19 cellular contexts compared by ENCODE assay signal in genomic region chr1:18994381-18994780, GRCh38.
"Had no signal": no experiment of that assay in that cellular context is flagged by ENCODE, and none has a peak within 500 bp of the region (broad histone marks: within the 10 kb centered on the region; RNA-seq: fewer than 3 reads in every experiment).

No MANE protein-coding gene starts in this region.

- H3K36me3 Mint-ChIP-seq: mesothelial cell of epicardium had no signal

- H3K4me3 Mint-ChIP-seq: immature natural killer cell; mesothelial cell of epicardium; naive thymus-derived CD4-positive, alpha-beta T cell had no signal

- H3K36me3 ChIP-seq: esophagus muscularis mucosa, gastroesophageal sphincter, heart left ventricle, left lung, lower lobe of right lung had no signal

- DNase-seq: cortex of kidney; dermis blood vessel endothelial cell; effector CD4-positive, alpha-beta T cell; effector memory CD4-positive, alpha-beta T cell; foreskin keratinocyte; heart left ventricle; hypothalamus; immature natural killer cell; left cardiac atrium; left lung; left ventricle myocardium superior; lower lobe of right lung; mesenchymal stem cell; naive thymus-derived CD4-positive, alpha-beta T cell had no signal

- H3K27ac Mint-ChIP-seq: immature natural killer cell; mesothelial cell of epicardium; naive thymus-derived CD4-positive, alpha-beta T cell had no signal

- ATAC-seq: foreskin keratinocyte; gastroesophageal sphincter; heart left ventricle; left cardiac atrium; left lung; left ventricle myocardium superior; lower lobe of right lung; naive thymus-derived CD4-positive, alpha-beta T cell had no signal

- H3K4me1 Mint-ChIP-seq: mesothelial cell of epicardium had no signal

- H3K9me3 Mint-ChIP-seq: immature natural killer cell had no signal

- H3K4me1 ChIP-seq: left lung had no signal

- H3K9me3 ChIP-seq: esophagus muscularis mucosa, gastroesophageal sphincter, heart left ventricle, left lung, lower lobe of right lung had no signal

- H3K4me3 ChIP-seq: dorsolateral prefrontal cortex, esophagus muscularis mucosa, gastroesophageal sphincter, heart left ventricle, hepatocyte, left lung, lower lobe of right lung had no signal
